25 cellular contexts compared by ENCODE assay signal in the genomic region with DNA sequence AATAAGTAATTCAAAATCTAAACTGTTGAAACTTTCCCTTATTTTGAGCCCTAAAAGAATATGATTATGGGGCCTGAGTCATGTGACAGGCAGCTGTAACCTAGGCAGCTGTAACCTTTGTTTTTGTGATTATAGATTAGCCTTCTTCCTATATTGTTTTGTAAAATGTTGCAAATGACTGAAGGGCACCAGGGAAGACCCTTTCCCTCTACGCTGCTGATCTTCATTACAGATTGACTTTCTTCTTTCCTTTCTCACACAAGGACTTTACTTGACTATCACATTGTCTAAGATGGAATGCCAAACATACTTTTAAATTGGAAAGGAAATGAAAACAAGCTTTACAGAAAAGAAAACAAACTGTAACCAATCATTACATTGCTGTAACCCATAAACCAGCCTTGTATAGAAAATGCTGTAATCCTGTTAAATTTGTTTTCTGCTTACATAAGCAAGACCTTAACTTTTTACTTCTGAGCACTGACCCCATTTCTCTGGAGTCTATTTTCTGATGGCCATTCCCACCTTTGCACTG.
A peak's percentile ranks its signal among the peaks of the same experiment; 100 is the strongest.
DNase-seq lines count a peak whose midpoint lies in the region; ATAC-seq, FAIRE-seq and TF ChIP-seq lines count a peak whose summit lies in the region.
"Had no signal": no experiment of that assay in that cellular context is flagged by ENCODE, and none has a peak within 500 bp of the region (broad histone marks: within the 10 kb centered on the region; RNA-seq: fewer than 3 reads in every experiment).

No MANE protein-coding gene starts in this region.

- H3K27ac Mint-ChIP-seq in WTC11 = peak overlapping the region; percentile 91
- H3K27ac Mint-ChIP-seq: CD8-positive, alpha-beta memory T cell; T-helper 17 cell had no signal

- H3K9ac ChIP-seq in HUES48 (ENCODE audit: low read depth, low read length) (0 out of 2 replicates have a peak overlapping the region, but pooled peaks have one; percentile 43), iPS-20b (ENCODE audit: low read depth, low read length) (peak overlapping the region; percentile 19; the same call in 1 of the 2 replicates)

- POLR2A ChIA-PET in A549 (lab: Yijun Ruan, JAX) = no interaction called here
- POLR2A ChIA-PET in WTC11 (lab: Charles Lee) = no interaction called here

- ATAC-seq in A549 (no peak), WTC11 (peak; percentile 63), HG02571 (IDR thresholded peaks at IDR 0.05; ENCODE audit: unreplicated experiment) (no peak), HG03025 (IDR thresholded peaks at IDR 0.05; ENCODE audit: low FRiP score, unreplicated experiment) (no peak)
- ATAC-seq: HepG2, T-helper 17 cell had no signal

- peaks cover 39% of the 10 kb centered on the region for H3K4me1 Mint-ChIP-seq in WTC11
- H3K4me1 Mint-ChIP-seq: CD8-positive, alpha-beta memory T cell; T-helper 17 cell had no signal

- TF ChIP-seq RAD21 in A549 (conservative IDR thresholded peaks at IDR 0.05 in 1 of 2, IDR thresholded peaks at IDR 0.05 in 1 of 2) = no peak

- H3K36me3 ChIP-seq in HUES48 (ENCODE audit: control insufficient read depth, insufficient read depth, low read length) (no peaks in the 10 kb centered on the region), iPS-20b (ENCODE audit: insufficient read depth, low read depth, low read length) (no peaks in the 10 kb centered on the region)
- H3K36me3 ChIP-seq: HAP-1 had no signal

- TF ChIP-seq CTCF in A549 (IDR thresholded peaks at IDR 0.05) = no peak
- no peak for TF ChIP-seq CTCF in WTC11 (IDR thresholded peaks at IDR 0.05)
- TF ChIP-seq CTCF in GM10266 (IDR thresholded peaks at IDR 0.05; ENCODE audit: control insufficient read depth, insufficient read depth, low read depth, missing control alignments) = no peak

- H3K9me3 Mint-ChIP-seq in WTC11 = peaks cover 13% of the 10 kb centered on the region

- no peaks in the 10 kb centered on the region for H3K27me3 ChIP-seq in HUES48 (ENCODE audit: control insufficient read depth, insufficient read depth, low read length)
- no peaks in the 10 kb centered on the region for H3K27me3 ChIP-seq in iPS-20b (ENCODE audit: insufficient read depth, low read length)

- H3K27ac ChIP-seq in A549 = no peak overlapping the region
- H3K27ac ChIP-seq in HUES48 (ENCODE audit: low read depth, low read length) = peak overlapping the region; percentile 80
- peak overlapping the region; percentile 46 for H3K27ac ChIP-seq in iPS-20b (ENCODE audit: low read length)

- H3K4me3 ChIP-seq in A549 = no peak overlapping the region
- peak overlapping the region; percentile 36; the same call in 1 of the 2 replicates for H3K4me3 ChIP-seq in HUES48 (ENCODE audit: low read depth, low read length)
- H3K4me3 ChIP-seq in iPS-20b (ENCODE audit: low read length) = peak overlapping the region; percentile 12; the same call in 1 of the 2 replicates
- H3K4me3 ChIP-seq: HAP-1 had no signal

- CTCF ChIA-PET in A549 (lab: Yijun Ruan, JAX) = no interaction called here
- CTCF ChIA-PET in WTC11 (lab: Charles Lee) = no interaction called here

- H3K4me1 ChIP-seq in A549 = no peaks in the 10 kb centered on the region
- peaks cover 26% of the 10 kb centered on the region for H3K4me1 ChIP-seq in HUES48 (ENCODE audit: control insufficient read depth, insufficient read depth, low read length)
- H3K4me1 ChIP-seq in iPS-20b (ENCODE audit: insufficient read depth, low read length) = peaks cover 18% of the 10 kb centered on the region
- H3K4me1 ChIP-seq: HAP-1 had no signal

- H3K9me3 ChIP-seq in A549 = no peaks in the 10 kb centered on the region
- no peaks in the 10 kb centered on the region for H3K9me3 ChIP-seq in HUES48 (ENCODE audit: control insufficient read depth, insufficient read depth, low read length)
- H3K9me3 ChIP-seq in iPS-20b (ENCODE audit: insufficient read depth, low read depth, low read length) = peaks cover 3% of the 10 kb centered on the region; the same call in 1 of the 2 replicates
- H3K9me3 ChIP-seq: HAP-1 had no signal

- no peak for TF ChIP-seq POLR2A in A549 (IDR thresholded peaks at IDR 0.05; ENCODE audit: low read length)

- FAIRE-seq in A549 (lab: Jason Lieb, UNC) = no peak
- FAIRE-seq: HepG2 had no signal

- H3K27me3 Mint-ChIP-seq in WTC11 (ENCODE audit: low read depth) = no peaks in the 10 kb centered on the region
- H3K27me3 Mint-ChIP-seq: CD8-positive, alpha-beta memory T cell; T-helper 17 cell had no signal

- no peak overlapping the region for H3K4me3 Mint-ChIP-seq in WTC11
- H3K4me3 Mint-ChIP-seq: CD8-positive, alpha-beta memory T cell; T-helper 17 cell had no signal

- no peaks in the 10 kb centered on the region for H3K36me3 Mint-ChIP-seq in WTC11

- DNase-seq in A549 (ENCODE audit: low read depth in 1 of 2, low spot score in 1 of 2) (no peak), WTC11 (ENCODE audit: low spot score) (no peak), GM10266 (ENCODE audit: extremely low spot score) (no peak), dedifferentiated amniotic fluid mesenchymal stem cell (ENCODE audit: extremely low spot score) (no peak)
- DNase-seq: 8988T; AML-193; C1 segment of cervical spinal cord; Calu3; CD8-positive, alpha-beta memory T cell; GF-D8; KG1; NCI-H1436; NCI-H2029 treated with DMSO at 0.1 percent for 48 hours; NCI-H226; NCI-H524; NCI-H774; Right ventricle myocardium superior; SW 1271; T-helper 17 cell had no signal

- TF ChIP-seq EP300 in A549 (IDR thresholded peaks at IDR 0.05) = no peak

- H3K4me2 ChIP-seq in A549 = no peak overlapping the region

- WGBS in A549 (ENCODE audit: missing lambda C conversion rate) = 6% methylated on average over 1 of the region's 1 CpG

TF ChIP-seq in A549, 52 proteins besides CTCF, POLR2A, EP300 and RAD21:
- no peak for TF ChIP-seq NR3C1 (IDR thresholded peaks at IDR 0.05)
- peak; percentile 20 for TF ChIP-seq MAFK (IDR thresholded peaks at IDR 0.05; ENCODE audit: partially characterized antibody)

TF ChIP-seq in WTC11, 78 proteins besides CTCF, POLR2A, EP300 and RAD21:
- no peak for TF ChIP-seq GABPB1 (CRISPR knock-in tag; IDR thresholded peaks at IDR 0.05)
- TF ChIP-seq, protein P1, sequence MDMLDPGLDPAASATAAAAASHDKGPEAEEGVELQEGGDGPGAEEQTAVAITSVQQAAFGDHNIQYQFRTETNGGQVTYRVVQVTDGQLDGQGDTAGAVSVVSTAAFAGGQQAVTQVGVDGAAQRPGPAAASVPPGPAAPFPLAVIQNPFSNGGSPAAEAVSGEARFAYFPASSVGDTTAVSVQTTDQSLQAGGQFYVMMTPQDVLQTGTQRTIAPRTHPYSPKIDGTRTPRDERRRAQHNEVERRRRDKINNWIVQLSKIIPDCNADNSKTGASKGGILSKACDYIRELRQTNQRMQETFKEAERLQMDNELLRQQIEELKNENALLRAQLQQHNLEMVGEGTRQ (CRISPR knock-in tag; IDR thresholded peaks at IDR 0.05) = peak; percentile 79

Comparison
In these comparisons a context has a peak if more than half of its experiments do, and no peak if none do; other contexts are left out.
1. H3K27ac ChIP-seq: peak in HUES48 (single experiment) and iPS-20b (single experiment); none in A549 (0 of 2).